Comparison of ENCODE assay signal across 9 cellular contexts in the genomic region with DNA sequence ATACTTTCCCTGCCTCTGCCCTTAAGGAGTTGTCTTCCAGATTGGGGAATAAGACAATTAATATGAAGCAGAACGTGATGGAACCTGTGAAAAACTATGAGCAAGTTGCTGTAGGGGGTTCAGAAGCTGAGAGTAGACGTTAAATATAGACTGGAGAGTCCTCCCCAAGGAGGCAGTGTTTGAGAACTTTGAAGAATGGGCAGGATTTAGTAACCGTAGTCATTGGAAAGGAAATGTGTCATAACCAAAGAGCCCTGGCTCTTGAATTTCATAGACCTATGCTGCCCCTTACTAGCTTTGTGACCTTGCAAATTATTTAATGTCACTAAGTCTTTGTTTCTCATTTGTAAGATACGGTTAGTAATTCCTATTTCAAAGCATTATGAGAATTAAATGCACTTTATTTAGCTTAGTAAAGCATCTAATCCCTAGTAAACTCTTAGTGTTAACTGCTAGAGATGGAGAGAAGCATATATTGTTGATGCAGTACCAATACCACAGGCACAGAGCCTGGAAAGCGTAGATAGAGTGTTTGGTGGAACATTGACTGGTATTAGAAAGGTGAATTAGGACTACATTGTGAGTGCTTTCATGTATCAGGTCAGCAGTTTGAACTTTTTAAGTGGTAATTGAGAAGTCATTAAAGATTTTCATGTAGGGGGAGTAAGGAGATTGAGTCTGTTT. TPM values are rescaled to one million over a fixed set of nuclear protein-coding genes. Genes with fewer than 3 reads are reported as not detected.
DNase-seq lines count a peak whose midpoint lies in the region; ATAC-seq lines count a peak whose summit lies in the region.
"Had no signal": no experiment of that assay in that cellular context is flagged by ENCODE, and none has a peak within 500 bp of the region (broad histone marks: within the 10 kb centered on the region; RNA-seq: fewer than 3 reads in every experiment).

No MANE protein-coding gene starts in this region.

- ATAC-seq in GM19351 (IDR thresholded peaks at IDR 0.05; ENCODE audit: unreplicated experiment) (peak; percentile 34), left ventricle myocardium superior (peak; percentile 38), HG02759 (IDR thresholded peaks at IDR 0.05; ENCODE audit: unreplicated experiment) (no peak)

- peaks cover 20% of the 10 kb centered on the region for H3K4me1 ChIP-seq in ACC112 (ENCODE audit: control insufficient read depth, insufficient read depth, low read length, unreplicated experiment)

- peaks cover 59% of the 10 kb centered on the region for H3K79me2 ChIP-seq in ACC112 (ENCODE audit: control insufficient read depth, insufficient read depth, low read length, unreplicated experiment)

- intact Hi-C loops in left ventricle myocardium superior (cut with micrococcal nuclease), result no loop called here

- H2AFZ ChIP-seq in ACC112 (ENCODE audit: low read length, unreplicated experiment), result no peak overlapping the region

- DNase-seq in RPMI7951 (ENCODE audit: low read depth) (peak; percentile 64), left ventricle myocardium superior (no peak), NCI-H2081 treated with DMSO at 0.1 percent for 48 hours (lab: John Stamatoyannopoulos, UW) (no peak), COLO668 (lab: John Stamatoyannopoulos, UW; ENCODE audit: unreplicated experiment) (no peak)
- DNase-seq in activated CD8-positive, alpha-beta memory T cell treated with anti-CD3 and anti-CD28 coated beads, Interleukin-2, amount 50 U/mL, for 48 hours, result no peak

- no peaks in the 10 kb centered on the region for H3K36me3 ChIP-seq in ACC112 (ENCODE audit: insufficient read depth, low read length)

- H3K27ac ChIP-seq in ACC112 (ENCODE audit: low read depth, low read length), result peak overlapping the region; percentile 37; the same call in 1 of the 2 replicates
- H3K27ac ChIP-seq: VCaP had no signal

- H3K27me3 ChIP-seq in ACC112 (ENCODE audit: insufficient read depth, low read length), result no peaks in the 10 kb centered on the region

- H3K4me3 ChIP-seq in ACC112 (ENCODE audit: low read depth, low read length), result peak overlapping the region; percentile 31; the same call in 1 of the 2 replicates

RNA-seq across cellular contexts. Expression of gene MCAM, which starts 54.1 kb away (rescaled TPM):
- 57.2 and 91.7 TPM in 2 replicates for total RNA-seq in RPMI7951 (2014; rRNA removed; shearing (Covaris generic))
- 44.7 TPM for total RNA-seq in left ventricle myocardium superior

RNA-seq across cellular contexts. Expression of gene CBL, which starts 56.7 kb away (rescaled TPM):
- 12.7 and 14.1 TPM in 2 replicates for total RNA-seq in RPMI7951 (2014; rRNA removed; shearing (Covaris generic))
- total RNA-seq in left ventricle myocardium superior, result 7.1 TPM
